In genomic region chr3:101850327-101851048, GRCh38 we compare ENCODE assay signal across 8 cellular contexts. TPM values are rescaled to one million over a fixed set of nuclear protein-coding genes. Genes with fewer than 3 reads are reported as not detected.
DNase-seq lines count a peak whose midpoint lies in the region; ATAC-seq, FAIRE-seq and TF ChIP-seq lines count a peak whose summit lies in the region.

No MANE protein-coding gene starts in this region.

- H3K4me3 ChIP-seq in AG04449 (ENCODE audit: low read depth, low read length) (peak overlapping the region; percentile 79), H1 (ENCODE audit: extremely low read depth in 1 of 4, insufficient read depth in 2 of 4, low read depth in 3 of 4, low read length in 4 of 4) (peak overlapping the region; percentile 82 to 99 (median 90))

- H3K79me1 ChIP-seq in H1 (ENCODE audit: low read depth, low read length) = no peaks in the 10 kb centered on the region

- H3K14ac ChIP-seq in H1 (ENCODE audit: insufficient read length) = no peak overlapping the region

- peaks cover 17% of the 10 kb centered on the region for H3K4me1 Mint-ChIP-seq in neural crest cell

- peak overlapping the region; percentile 9; the same call in 1 of the 2 replicates for H3K18ac ChIP-seq in H1 (ENCODE audit: extremely low read depth, low read length)

- H2AK5ac ChIP-seq in H1 (ENCODE audit: low read depth, low read length) = no peak overlapping the region

- in situ Hi-C loops in KBM-7 (cut with MboI; ENCODE audit: low pct_unique_long_range_greater_than_20kb, low sequenced_read_pairs) = no loop called here

- 4% methylated on average over 19 of the region's 19 CpGs; no CpG with 5 or more reads in 1 of the 2 experiments for WGBS in H1 (ENCODE audit: extremely low coverage in 1 of 2, insufficient coverage in 1 of 2, insufficient read length in 1 of 2, insufficient replicate concordance in 2 of 2, low coverage in 1 of 2, low lambda C conversion rate in 2 of 2, missing lambda C conversion rate in 1 of 2), 2 experiments

- POLR2A ChIA-PET in AG04449 (lab: Yijun Ruan, JAX) (interaction anchor here (0.6 to 2.3 kb wide), 28 partner anchors 9 to 379 kb away, joined by 3 to 67 read pairs (median 11); partner anchors contain the start of gene NXPE3), H1 (lab: Charles Lee; ENCODE audit: partially characterized antibody) (interaction anchor here (0.8 to 3.0 kb wide), 18 partner anchors 9 to 374 kb away, joined by 3 to 25 read pairs (median 10); partner anchors contain the start of genes CEP97, NXPE3 and ZBTB11)

- H3K9ac ChIP-seq in H1 (replicated peaks in 1 of 4; ENCODE audit: extremely low read depth in 1 of 4, low read depth in 3 of 4, low read length in 3 of 4) = peak overlapping the region; percentile 69 to 87 (median 82); a peak in 6 of 7 replicates

- H3K9me3 Mint-ChIP-seq in neural crest cell = no peaks in the 10 kb centered on the region

- H4K8ac ChIP-seq in H1 (ENCODE audit: extremely low read depth, insufficient read depth, low read length) = no peak overlapping the region

- no peak overlapping the region for H2BK5ac ChIP-seq in H1 (ENCODE audit: low read depth, low read length)

- H2BK12ac ChIP-seq in H1 (ENCODE audit: low read depth, low read length) = no peak overlapping the region

- peaks cover 0 to 10% of the 10 kb centered on the region in 2 experiments for H4K20me1 ChIP-seq in H1 (replicated peaks in 1 of 2; ENCODE audit: control insufficient read depth in 1 of 2, insufficient read depth in 2 of 2, low read length in 2 of 2)

- no peak for TF ChIP-seq EP300 in H1 (IDR thresholded peaks at IDR 0.05; ENCODE audit: borderline replicate concordance in 1 of 2, low read depth in 2 of 2, low read length in 2 of 2)

- no peak for FAIRE-seq in H1 (lab: Jason Lieb, UNC)

- H3K23me2 ChIP-seq in H1 (ENCODE audit: low read depth, low read length) = no peaks in the 10 kb centered on the region; the same call in 1 of the 2 replicates

- peaks cover 22 to 40% (median 29%) of the 10 kb centered on the region in 4 experiments for H3K36me3 ChIP-seq in H1 (ENCODE audit: control insufficient read depth in 2 of 4, insufficient read depth in 4 of 4, low read length in 3 of 4)

- H2BK20ac ChIP-seq in H1 (ENCODE audit: low read length) = no peak overlapping the region

- no peak overlapping the region for H3K4ac ChIP-seq in H1 (replicated peaks; ENCODE audit: insufficient read length, low read depth, low read length)

- CTCF ChIA-PET in AG04449 (lab: Yijun Ruan, JAX) (interaction anchor here (1.1 to 2.4 kb wide), 4 partner anchors 371 to 379 kb away, joined by 3 to 16 read pairs (median 9); no protein-coding TSS in a partner anchor), H1 (lab: Charles Lee; ENCODE audit: partially characterized antibody) (interaction anchor here (0.5 to 4.0 kb wide), 10 partner anchors 17 to 277 kb away, joined by 3 to 24 read pairs (median 4); partner anchors contain the start of gene PCNP)

- peaks cover 4 to 14% (median 9%) of the 10 kb centered on the region in 4 experiments for H3K4me1 ChIP-seq in H1 (replicated peaks in 1 of 4; ENCODE audit: control insufficient read depth in 3 of 4, insufficient read depth in 4 of 4, low read length in 3 of 4)

- no peak overlapping the region for H4K91ac ChIP-seq in H1 (replicated peaks; ENCODE audit: insufficient read length, low read length)

- H3K79me2 ChIP-seq in H1 (ENCODE audit: control insufficient read depth in 1 of 2, insufficient read depth in 2 of 2, low read length in 2 of 2) = peaks cover 13 to 35% of the 10 kb centered on the region in 2 experiments; a peak in 3 of 4 replicates

- no peaks in the 10 kb centered on the region for H3K9me3 ChIP-seq in H1 (ENCODE audit: insufficient read depth in 2 of 2, low read depth in 1 of 2, low read length in 1 of 2)

- H2BK15ac ChIP-seq in H1 (ENCODE audit: low read length) = no peak overlapping the region

- no peak overlapping the region for H3K56ac ChIP-seq in H1 (replicated peaks; ENCODE audit: insufficient read length, low read depth, low read length)

- H2AFZ ChIP-seq in H1 (ENCODE audit: low read length) = no peak overlapping the region

- peak overlapping the region; percentile 79 for H3K27ac Mint-ChIP-seq in neural crest cell (ENCODE audit: unreplicated experiment)

- peaks cover 4% of the 10 kb centered on the region for H3K27me3 Mint-ChIP-seq in neural crest cell (ENCODE audit: low read depth)

- ATAC-seq in GM18868 (IDR thresholded peaks at IDR 0.05; ENCODE audit: unreplicated experiment) = peak; percentile 29
- ATAC-seq in activated CD4-positive, CD25-positive, alpha-beta regulatory T cell treated with anti-CD3 and anti-CD28 coated beads, Interleukin-2, amount 50 U/mL, for 24 hours = peak; percentile 29 to 41

- TF ChIP-seq RAD21 in H1 (IDR thresholded peaks at IDR 0.05 in 1 of 2, conservative IDR thresholded peaks at IDR 0.05 in 1 of 2; ENCODE audit: low read depth in 2 of 2, low read length in 2 of 2) = no peak

- no peaks in the 10 kb centered on the region for H3K27me3 ChIP-seq in H1 (replicated peaks in 1 of 4; ENCODE audit: control insufficient read depth in 3 of 4, extremely low read depth in 1 of 4, insufficient read depth in 3 of 4, low read length in 3 of 4)

- peak overlapping the region; percentile 97 for H3K4me3 Mint-ChIP-seq in neural crest cell

- TF ChIP-seq CTCF in AG04449 (IDR thresholded peaks at IDR 0.05; ENCODE audit: insufficient read depth, low read length, missing control alignments) (no peak), H1 (IDR thresholded peaks at IDR 0.05; ENCODE audit: control extremely low read depth in 1 of 3, insufficient read depth in 1 of 3, low read depth in 1 of 3, low read length in 3 of 3) (no peak), neural crest cell (conservative IDR thresholded peaks at IDR 0.05) (no peak)

- TF ChIP-seq POLR2A in H1 (IDR thresholded peaks at IDR 0.05; ENCODE audit: control extremely low read depth in 1 of 2, low read depth in 2 of 2, low read length in 2 of 2) = no peak

- DNase-seq in AG04449 (ENCODE audit: low read depth, low spot score) (no peak), KBM-7 (peak; percentile 81), H1 (ENCODE audit: low read depth in 1 of 2, low spot score in 2 of 2) (no peak), neural crest cell (ENCODE audit: low read depth, low spot score) (no peak), middle frontal gyrus (ENCODE audit: extremely low spot score, low spot score) (no peak), SK-N-DZ (ENCODE audit: low spot score) (no peak)

- 0 out of 2 replicates have a peak overlapping the region, but pooled peaks have one; percentile 89 for H3K27ac ChIP-seq in H1 (ENCODE audit: low read depth, low read length)

- no peak overlapping the region for H2BK120ac ChIP-seq in H1 (replicated peaks; ENCODE audit: low read depth, low read length)

- H4K5ac ChIP-seq in H1 (ENCODE audit: insufficient read length, low read depth, low read length) = no peak overlapping the region

- H3K4me2 ChIP-seq in H1 (ENCODE audit: insufficient read depth in 1 of 2, low read depth in 2 of 2, low read length in 2 of 2) = peak overlapping the region; percentile 78

- H3K23ac ChIP-seq in H1 (ENCODE audit: insufficient read length) = no peak overlapping the region

- peaks cover 11% of the 10 kb centered on the region for H3K36me3 Mint-ChIP-seq in neural crest cell (ENCODE audit: low read depth)

TF ChIP-seq in H1, 55 proteins besides CTCF, POLR2A, EP300 and RAD21 (continues in another document):
- no peak for TF ChIP-seq HDAC2 (IDR thresholded peaks at IDR 0.05; ENCODE audit: borderline replicate concordance in 1 of 2, low read depth in 2 of 2, low read length in 2 of 2)
- no peak for TF ChIP-seq POLR2AphosphoS5 (IDR thresholded peaks at IDR 0.05; ENCODE audit: low read depth, low read length)
- no peak for TF ChIP-seq ASH2L (IDR thresholded peaks at IDR 0.05; ENCODE audit: low read length)
- no peak for TF ChIP-seq PHF8 (conservative IDR thresholded peaks at IDR 0.05; ENCODE audit: low read depth, low read length)
- TF ChIP-seq SP1 (IDR thresholded peaks at IDR 0.05; ENCODE audit: low read depth, low read length) = no peak
- no peak for TF ChIP-seq CBX8 (IDR thresholded peaks at IDR 0.05; ENCODE audit: borderline replicate concordance, low read depth, low read length)
- no peak for TF ChIP-seq CREB1 (IDR thresholded peaks at IDR 0.05)
- TF ChIP-seq YY1 (IDR thresholded peaks at IDR 0.05; ENCODE audit: low read depth, low read length) = no peak
- TF ChIP-seq SIRT6 (IDR thresholded peaks at IDR 0.05; ENCODE audit: low read length) = no peak

RNA-seq across cellular contexts. Expression of gene NFKBIZ, which starts 1.2 kb away (rescaled TPM):
- 24.5 TPM in 2 replicates for total RNA-seq in H1 (2021; fragmentation: NEBNext Ultra II Directional; extraction: Animal tissue kit (Norgen Biotek cat#: 25700))
- 7.2 and 7.6 TPM in 2 replicates for polyA plus RNA-seq in H1 (2011; rRNA removed)
- polyA plus RNA-seq in H1 (2011; cell fraction: cytosol; rRNA removed) = 11.7 TPM
- 28.2 TPM for polyA plus RNA-seq in H1 (2011; cell fraction: nucleus; rRNA removed)
- polyA plus RNA-seq in H1 (2012, experiment 1 of 2) = 6.3 to 9.7 TPM (median 9.1 TPM) in 4 replicates
- 0.87 TPM for polyA plus RNA-seq in H1 (2012, experiment 2 of 2)
- polyA plus RNA-seq in H1 (2013, experiment 1 of 2) = 14.6 TPM
- polyA plus RNA-seq in H1 (2013, experiment 2 of 2) = 13.6 TPM
- polyA minus RNA-seq in H1 (2011; rRNA and poly(A)+ RNA removed) = 28.3 and 29.0 TPM in 2 replicates
- polyA minus RNA-seq in H1 (2011; cell fraction: cytosol; rRNA and poly(A)+ RNA removed) = 11.5 TPM
- polyA minus RNA-seq in H1 (2011; cell fraction: nucleus; rRNA and poly(A)+ RNA removed) = 77.8 TPM
- total RNA-seq in neural crest cell = 6.2 and 9.9 TPM in 2 replicates
- polyA plus RNA-seq in SK-N-DZ (2014; cell fraction: cytosol; rRNA removed) = 0.86 and 1.9 TPM in 2 replicates
- 2.1 and 7.6 TPM in 2 replicates for polyA plus RNA-seq in SK-N-DZ (2014; cell fraction: nucleus; rRNA removed)
